Comparison of ENCODE assay signal across 20 cellular contexts in the genomic region with DNA sequence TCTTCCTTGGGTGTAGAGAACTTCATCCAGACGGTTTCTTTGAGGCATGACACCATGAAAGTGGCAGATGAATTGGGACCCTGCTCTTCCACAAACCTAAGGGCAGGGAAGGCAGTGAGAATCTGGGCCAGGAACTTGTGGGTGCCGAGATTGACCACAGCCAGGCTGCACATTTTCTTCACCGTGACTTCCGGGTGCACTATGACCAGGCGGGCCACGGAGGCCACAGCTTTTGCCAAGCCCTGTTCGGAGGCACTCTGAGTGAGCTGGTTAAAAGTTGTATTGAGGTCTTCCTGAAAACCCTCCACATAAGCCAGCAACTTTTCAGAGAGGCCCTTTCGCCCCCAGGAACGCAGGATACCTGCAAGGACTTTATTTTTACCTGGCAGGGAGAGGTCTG. TPM values are rescaled to one million over a fixed set of nuclear protein-coding genes. Genes with fewer than 3 reads are reported as not detected.
A peak's percentile ranks its signal among the peaks of the same experiment; 100 is the strongest.
DNase-seq lines count a peak whose midpoint lies in the region; ATAC-seq, FAIRE-seq and TF ChIP-seq lines count a peak whose summit lies in the region.
"Had no signal": no experiment of that assay in that cellular context is flagged by ENCODE, and none has a peak within 500 bp of the region (broad histone marks: within the 10 kb centered on the region; RNA-seq: fewer than 3 reads in every experiment).

No MANE protein-coding gene starts in this region.

- H3K27ac ChIP-seq in BLaER1 (peak overlapping the region; percentile 42; the same call in 1 of the 2 replicates), RWPE1 (peak overlapping the region; percentile 8; the same call in 1 of the 2 replicates), small intestine (ENCODE audit: low read depth in 1 of 2, low read length in 1 of 2) (peak overlapping the region in 1 of 2 donors; percentile 4), PC-3 (ENCODE audit: low read length) (no peak overlapping the region)
- H3K27ac ChIP-seq: 22Rv1, A549 had no signal

- H3K9me3 ChIP-seq in BLaER1 (no peaks in the 10 kb centered on the region), small intestine (ENCODE audit: control insufficient read depth, low read depth) (no peaks in the 10 kb centered on the region), PC-3 (ENCODE audit: low read length) (no peaks in the 10 kb centered on the region)
- H3K9me3 ChIP-seq: A549, Caco-2 had no signal

- no TSS peak for BruUV-seq in PC-3 (replicated peaks; lab: Mats Ljungman, UMichigan)

- CTCF ChIA-PET in RWPE1 (lab: Yijun Ruan, JAX) = no interaction called here
- CTCF ChIA-PET in PC-3 (lab: Charles Lee) = no interaction called here

- H3K4me1 ChIP-seq in BLaER1 (peaks cover 62% of the 10 kb centered on the region), small intestine (ENCODE audit: control insufficient read depth in 2 of 2, insufficient read depth in 1 of 2, low read depth in 1 of 2, low read length in 1 of 2) (peaks cover 0 to 1% of the 10 kb centered on the region in 2 donors), PC-3 (ENCODE audit: insufficient read depth, low read length) (peaks cover 15% of the 10 kb centered on the region)
- H3K4me1 ChIP-seq: Caco-2 had no signal

- H3F3A ChIP-seq in PC-3 (ENCODE audit: low read length, unreplicated experiment) = peaks cover 4% of the 10 kb centered on the region

- peaks cover 27 to 32% of the 10 kb centered on the region in 2 donors for H3K4me1 Mint-ChIP-seq in natural killer cell treated with Interleukin-12 subunit alpha and Interleukin-12 subunit beta and Interleukin-15 and Interleukin-18, amount 100 ng/mL, for 72 hours (ENCODE audit: low read depth in 2 of 2)

- H3K36me3 ChIP-seq in BLaER1 (peaks cover 88% of the 10 kb centered on the region), small intestine (ENCODE audit: control insufficient read depth in 2 of 2, insufficient read depth in 2 of 2, low read length in 2 of 2) (peaks cover 2 to 19% of the 10 kb centered on the region in 2 donors), PC-3 (ENCODE audit: low read depth, low read length) (peaks cover 37% of the 10 kb centered on the region)

- peaks cover 4% of the 10 kb centered on the region for H3K9me3 Mint-ChIP-seq in natural killer cell treated with Interleukin-12 subunit alpha and Interleukin-12 subunit beta and Interleukin-15 and Interleukin-18, amount 100 ng/mL, for 72 hours
- H3K9me3 Mint-ChIP-seq: CD4-positive, alpha-beta T cell; CD8-positive, alpha-beta T cell had no signal

- no peak overlapping the region for H3K27ac Mint-ChIP-seq in natural killer cell treated with Interleukin-12 subunit alpha and Interleukin-12 subunit beta and Interleukin-15 and Interleukin-18, amount 100 ng/mL, for 72 hours
- H3K27ac Mint-ChIP-seq: B cell; CD4-positive, alpha-beta T cell; CD8-positive, alpha-beta T cell had no signal

- TF ChIP-seq CTCF in RWPE1 (conservative IDR thresholded peaks at IDR 0.05; ENCODE audit: low read depth) (no peak), PC-3 (conservative IDR thresholded peaks at IDR 0.05; ENCODE audit: low read depth, low read length) (no peak)

- H3K4me3 Mint-ChIP-seq in natural killer cell treated with Interleukin-12 subunit alpha and Interleukin-12 subunit beta and Interleukin-15 and Interleukin-18, amount 100 ng/mL, for 72 hours = no peak overlapping the region
- H3K4me3 Mint-ChIP-seq: B cell; CD4-positive, alpha-beta T cell; CD8-positive, alpha-beta T cell had no signal

- WGBS in small intestine, 3 donors = 70 to 92% (median 71%) methylated on average over 9 of the region's 9 CpGs

- H2AFZ ChIP-seq in PC-3 (ENCODE audit: low read length) = no peak overlapping the region

- peak overlapping the region; percentile 75 for H3K4me2 ChIP-seq in BLaER1
- H3K4me2 ChIP-seq in PC-3 (ENCODE audit: low read length) = no peak overlapping the region
- H3K4me2 ChIP-seq: A549 had no signal

- H3K27me3 Mint-ChIP-seq in natural killer cell treated with Interleukin-12 subunit alpha and Interleukin-12 subunit beta and Interleukin-15 and Interleukin-18, amount 100 ng/mL, for 72 hours = no peaks in the 10 kb centered on the region
- H3K27me3 Mint-ChIP-seq: B cell; CD4-positive, alpha-beta T cell had no signal

- DNase-seq in RWPE1 (ENCODE audit: low spot score) (no peak), posterior vena cava (ENCODE audit: low spot score) (peak; percentile 42), small intestine (peak; percentile 55), SK-N-DZ (ENCODE audit: low spot score) (no peak), PC-3 (no peak)
- no peak for DNase-seq in natural killer cell treated with Interleukin-12 subunit alpha and Interleukin-12 subunit beta and Interleukin-15 and Interleukin-18, amount 100 ng/mL, for 72 hours (ENCODE audit: low spot score)
- DNase-seq: AML-193; Caco-2; Calu3; CD4-positive, alpha-beta T cell; CD8-positive, alpha-beta T cell; GF-D8 had no signal

- H3K79me2 ChIP-seq in PC-3 (ENCODE audit: low read length) = peaks cover 85% of the 10 kb centered on the region

- intact Hi-C loops in posterior vena cava (cut with DNase I) = no loop called here
- intact Hi-C loops in PC-3 (cut with micrococcal nuclease) = no loop called here

- POLR2A ChIA-PET in RWPE1 (lab: Yijun Ruan, JAX; ENCODE audit: low non-redundant PET) (no interaction called here), PC-3 (lab: Charles Lee; ENCODE audit: unreplicated experiment) (no interaction called here)

- H4K20me1 ChIP-seq in BLaER1 = peaks cover 98% of the 10 kb centered on the region
- peaks cover 15% of the 10 kb centered on the region for H4K20me1 ChIP-seq in PC-3 (ENCODE audit: low read length)

- H3K4me3 ChIP-seq in BLaER1 (no peak overlapping the region), small intestine (ENCODE audit: low read depth in 1 of 2, low read length in 2 of 2) (no peak overlapping the region), PC-3 (ENCODE audit: low read length) (no peak overlapping the region)
- H3K4me3 ChIP-seq: A549 had no signal

- ATAC-seq in PC-3 = no peak
- ATAC-seq in natural killer cell treated with Interleukin-12 subunit alpha and Interleukin-12 subunit beta and Interleukin-15 and Interleukin-18, amount 100 ng/mL, for 72 hours = no peak
- ATAC-seq: A549; CD8-positive, alpha-beta T cell had no signal

- H3K9ac ChIP-seq in BLaER1 (peak overlapping the region; percentile 51; the same call in 1 of the 2 replicates), PC-3 (ENCODE audit: low read length) (no peak overlapping the region)

- H3K9me2 ChIP-seq in PC-3 (replicated peaks; ENCODE audit: low read length) = no peaks in the 10 kb centered on the region

- H3K36me3 Mint-ChIP-seq in natural killer cell treated with Interleukin-12 subunit alpha and Interleukin-12 subunit beta and Interleukin-15 and Interleukin-18, amount 100 ng/mL, for 72 hours = peaks cover 18% of the 10 kb centered on the region

- no peak for FAIRE-seq in small intestine (lab: Jason Lieb, UNC)
- FAIRE-seq: A549, D721Med, G401.6, GM12891, GM19239 had no signal

- no peaks in the 10 kb centered on the region for H3K27me3 ChIP-seq in BLaER1
- H3K27me3 ChIP-seq in small intestine (ENCODE audit: control insufficient read depth in 2 of 2, insufficient read depth in 2 of 2, low read length in 2 of 2) = no peaks in the 10 kb centered on the region
- H3K27me3 ChIP-seq in PC-3 (ENCODE audit: low read length) = no peaks in the 10 kb centered on the region

RNA-seq across cellular contexts. Expression of a gene that starts 5.9 kb away (rescaled TPM):
- 10 to 100 TPM; 12.5 to 13.2 TPM for total RNA-seq in posterior vena cava
- polyA plus RNA-seq in small intestine = 10 to 100 TPM in 1 of 3 donors, 1 to 10 TPM in 2; 2.7 to 11.6 (median 3.1) TPM
- 14.3 and 19.6 TPM in 2 replicates for polyA plus RNA-seq in SK-N-DZ (2014; cell fraction: cytosol; rRNA removed)
- polyA plus RNA-seq in SK-N-DZ (2014; cell fraction: nucleus; rRNA removed) = 10.7 and 13.6 TPM in 2 replicates
- 24.6 and 25.0 TPM in 2 replicates for total RNA-seq in PC-3 (2014; rRNA removed)
- total RNA-seq in natural killer cell treated with Interleukin-12 subunit alpha and Interleukin-12 subunit beta and Interleukin-15 and Interleukin-18, amount 100 ng/mL, for 72 hours = 10 to 100 TPM; 34.2 to 58.4 TPM

RNA-seq across cellular contexts. Expression of a gene that starts 13.8 kb away (rescaled TPM):
- total RNA-seq in posterior vena cava (10 to 100 TPM in 1 of 2 donors, 1 to 10 TPM in 1; 9.9 to 10.4 TPM), PC-3 (2014; rRNA removed) (10.0 and 13.9 TPM in 2 replicates)
- polyA plus RNA-seq in small intestine = 10 to 100 TPM in 1 of 3 donors, 1 to 10 TPM in 2; 5.6 to 16.6 (median 7.0) TPM
- polyA plus RNA-seq in SK-N-DZ (2014; cell fraction: cytosol; rRNA removed) = 11.3 and 14.6 TPM in 2 replicates
- 10.8 and 18.1 TPM in 2 replicates for polyA plus RNA-seq in SK-N-DZ (2014; cell fraction: nucleus; rRNA removed)
- 10 to 100 TPM; 15.5 to 17.8 TPM for total RNA-seq in natural killer cell treated with Interleukin-12 subunit alpha and Interleukin-12 subunit beta and Interleukin-15 and Interleukin-18, amount 100 ng/mL, for 72 hours

RNA-seq across cellular contexts. Expression of a gene that starts 31.5 kb away (rescaled TPM):
- total RNA-seq in posterior vena cava (10 to 100 TPM; 61.5 to 62.8 TPM), PC-3 (2014; rRNA removed) (14.5 and 21.9 TPM in 2 replicates)
- 10 to 100 TPM in 2 of 3 donors, 1 to 10 TPM in 1; 7.4 to 12.6 (median 10.3) TPM for polyA plus RNA-seq in small intestine
- 4.2 and 8.1 TPM in 2 replicates for polyA plus RNA-seq in SK-N-DZ (2014; cell fraction: cytosol; rRNA removed)
- 3.5 and 13.4 TPM in 2 replicates for polyA plus RNA-seq in SK-N-DZ (2014; cell fraction: nucleus; rRNA removed)
- 100 to 1,000 TPM in 1 of 2 donors, 10 to 100 TPM in 1; 76.7 to 102 TPM for total RNA-seq in natural killer cell treated with Interleukin-12 subunit alpha and Interleukin-12 subunit beta and Interleukin-15 and Interleukin-18, amount 100 ng/mL, for 72 hours

RNA-seq across cellular contexts. Expression of a gene that starts 35.9 kb away (rescaled TPM):
- total RNA-seq in posterior vena cava (10 to 100 TPM; 40.2 to 41.5 TPM), PC-3 (2014; rRNA removed) (33.8 and 40.6 TPM in 2 replicates)
- 10 to 100 TPM; 65.4 to 93.0 (median 76.7) TPM for polyA plus RNA-seq in small intestine
- 187 and 222 TPM in 2 replicates for polyA plus RNA-seq in SK-N-DZ (2014; cell fraction: cytosol; rRNA removed)
- polyA plus RNA-seq in SK-N-DZ (2014; cell fraction: nucleus; rRNA removed) = 98.0 and 116 TPM in 2 replicates
- total RNA-seq in natural killer cell treated with Interleukin-12 subunit alpha and Interleukin-12 subunit beta and Interleukin-15 and Interleukin-18, amount 100 ng/mL, for 72 hours = 10 to 100 TPM; 52.9 to 62.5 TPM

RNA-seq across cellular contexts. Expression of a gene that starts 36.0 kb away (rescaled TPM):
- total RNA-seq in posterior vena cava (1 to 10 TPM; 7.4 to 7.8 TPM), PC-3 (2014; rRNA removed) (32.1 and 40.4 TPM in 2 replicates)
- 10 to 100 TPM in 2 of 3 donors, 1 to 10 TPM in 1; 9.2 to 19.5 (median 14.3) TPM for polyA plus RNA-seq in small intestine
- 27.9 and 32.4 TPM in 2 replicates for polyA plus RNA-seq in SK-N-DZ (2014; cell fraction: cytosol; rRNA removed)
- polyA plus RNA-seq in SK-N-DZ (2014; cell fraction: nucleus; rRNA removed) = 15.7 and 21.7 TPM in 2 replicates
- total RNA-seq in natural killer cell treated with Interleukin-12 subunit alpha and Interleukin-12 subunit beta and Interleukin-15 and Interleukin-18, amount 100 ng/mL, for 72 hours = 10 to 100 TPM; 23.5 to 36.6 TPM

Comparison
In these comparisons a context has a peak if more than half of its experiments do, and no peak if none do; other contexts are left out.
1. DNase-seq: peak in posterior vena cava (single experiment) and small intestine (single experiment); none in RWPE1 (single experiment), SK-N-DZ (single experiment), PC-3 (single experiment) and natural killer cell treated with Interleukin-12 subunit alpha and Interleukin-12 subunit beta and Interleukin-15 and Interleukin-18, amount 100 ng/mL, for 72 hours (single experiment).